Comparison of ENCODE assay signal across 19 cellular contexts in genomic region chr15:63469190-63469589, GRCh38. TPM values are rescaled to one million over a fixed set of nuclear protein-coding genes. Genes with fewer than 3 reads are reported as not detected.
DNase-seq lines count a peak whose midpoint lies in the region; ATAC-seq, FAIRE-seq and TF ChIP-seq lines count a peak whose summit lies in the region.
"Had no signal": no experiment of that assay in that cellular context is flagged by ENCODE, and none has a peak within 500 bp of the region (broad histone marks: within the 10 kb centered on the region; RNA-seq: fewer than 3 reads in every experiment).

No MANE protein-coding gene starts in this region.

- H3K4me2 ChIP-seq in OCI-LY7 (ENCODE audit: low read length) = peak overlapping the region; percentile 15; the same call in 1 of the 2 replicates
- H3K4me2 ChIP-seq in GM12878 (ENCODE audit: control insufficient read depth, insufficient read depth) = no peak overlapping the region
- H3K4me2 ChIP-seq in neural progenitor cell = no peak overlapping the region

- peaks cover 3% of the 10 kb centered on the region for H3K9me3 Mint-ChIP-seq in neural progenitor cell
- H3K9me3 Mint-ChIP-seq: endodermal cell had no signal

- TF ChIP-seq POLR2A in GM12878 (IDR thresholded peaks at IDR 0.05; ENCODE audit: low read depth, low read length) = no peak

- RAD21 ChIA-PET in GM12878 (lab: Charles Lee; ENCODE audit: unreplicated experiment) = interaction anchor here (0.8 to 11.9 kb wide), 11 partner anchors 15 to 599 kb away, joined by 3 to 197 read pairs (median 4); partner anchors contain the start of genes FBXL22 and USP3

- no peak overlapping the region for H3K4me3 ChIP-seq in OCI-LY7 (ENCODE audit: low read depth, low read length, poor library complexity, severe bottlenecking)
- no peak overlapping the region for H3K4me3 ChIP-seq in GM12878
- H3K4me3 ChIP-seq in neural progenitor cell = no peak overlapping the region
- H3K4me3 ChIP-seq: ascending aorta had no signal

- SMC1A ChIA-PET in GM12878 (lab: Charles Lee; ENCODE audit: uncharacterized antibody, unreplicated experiment) = interaction anchor here (1.0 to 8.6 kb wide), 13 partner anchors 14 to 177 kb away, joined by 3 to 150 read pairs (median 7); partner anchors contain the start of genes FBXL22 and USP3

- no peak overlapping the region for H3K9ac ChIP-seq in GM12878 (ENCODE audit: control insufficient read depth, insufficient read depth, low read length)
- H3K9ac ChIP-seq in neural progenitor cell = no peak overlapping the region

- H3K27me3 Mint-ChIP-seq in neural progenitor cell (ENCODE audit: insufficient read depth, low read depth) = peaks cover 4% of the 10 kb centered on the region

- TF ChIP-seq RAD21 in GM12878 (IDR thresholded peaks at IDR 0.05; ENCODE audit: insufficient read depth, low read depth, low read length) = no peak

- no peak overlapping the region for H3K4me3 Mint-ChIP-seq in neural progenitor cell
- H3K4me3 Mint-ChIP-seq: endodermal cell had no signal

- peaks cover 13% of the 10 kb centered on the region for H3K4me1 Mint-ChIP-seq in neural progenitor cell

- TF ChIP-seq EP300 in GM12878 (IDR thresholded peaks at IDR 0.05; ENCODE audit: borderline replicate concordance in 1 of 2, control insufficient read depth in 1 of 2, low read depth in 2 of 2, low read length in 2 of 2) = no peak

- no peak for FAIRE-seq in GM12878 (lab: Jason Lieb, UNC)
- FAIRE-seq: keratinocyte, TTC549 had no signal

- no peak overlapping the region for H3K27ac Mint-ChIP-seq in neural progenitor cell
- H3K27ac Mint-ChIP-seq: endodermal cell had no signal

- no peaks in the 10 kb centered on the region for H3K27me3 ChIP-seq in GM12878 (replicated peaks in 1 of 2; ENCODE audit: control insufficient read depth in 2 of 2, insufficient read depth in 2 of 2, low read length in 1 of 2)
- H3K27me3 ChIP-seq in neural progenitor cell = no peaks in the 10 kb centered on the region
- H3K27me3 ChIP-seq: ascending aorta had no signal

- no peak for TF ChIP-seq CTCF in OCI-LY7 (conservative IDR thresholded peaks at IDR 0.05; ENCODE audit: low read length)
- no peak for TF ChIP-seq CTCF in GM12878 (IDR thresholded peaks at IDR 0.05 in 2 of 3, conservative IDR thresholded peaks at IDR 0.05 in 1 of 3; ENCODE audit: control insufficient read depth in 2 of 3, extremely low read depth in 1 of 3, insufficient read depth in 1 of 3, low read depth in 3 of 3, low read length in 3 of 3)
- no peak for TF ChIP-seq CTCF in neural progenitor cell (IDR thresholded peaks at IDR 0.05)

- POLR2A ChIA-PET in OCI-LY7 (lab: Charles Lee) (interaction anchor here (0.6 to 1.0 kb wide), 3 partner anchors 10 to 604 kb away, joined by 3 read pairs; no protein-coding TSS in a partner anchor), GM12878 (lab: Charles Lee) (no interaction called here)

- in situ Hi-C loops in GM12878 (cut with MboI) = loop anchor here (5.0 kb wide), 2 partner anchors 123 to 598 kb away; no protein-coding TSS in a partner anchor

- BruUV-seq in OCI-LY7 (replicated peaks; lab: Mats Ljungman, UMichigan) (no TSS peak), GM12878 (replicated peaks; lab: Mats Ljungman, UMichigan) (no TSS peak)

- ATAC-seq in GM12878 (no peak), GM21423 (IDR thresholded peaks at IDR 0.05; ENCODE audit: unreplicated experiment) (no peak), left cardiac atrium (no peak)
- ATAC-seq in stimulated activated naive CD8-positive, alpha-beta T cell treated with anti-CD3 and anti-CD28 coated beads, Interleukin-15, Interleukin-2, amounts not matched to agents 100 U/mL and 50 U/mL, for 24 hours = peak; percentile 53

- no peaks in the 10 kb centered on the region for H3K36me3 ChIP-seq in OCI-LY7 (ENCODE audit: insufficient read depth, low read length)
- H3K36me3 ChIP-seq in GM12878 (ENCODE audit: control insufficient read depth in 2 of 2, insufficient read depth in 2 of 2, low read length in 1 of 2) = no peaks in the 10 kb centered on the region
- no peaks in the 10 kb centered on the region for H3K36me3 ChIP-seq in neural progenitor cell
- H3K36me3 ChIP-seq: ascending aorta had no signal

- DNase-seq in activated effector memory CD4-positive, alpha-beta T cell treated with anti-CD3 and anti-CD28 coated beads, Interleukin-2, amount 50 U/mL, for 16 hours = peak; percentile 63
- no peak for DNase-seq in activated effector memory CD4-positive, alpha-beta T cell treated with Interleukin-2 at 50 U/mL for 16 hours
- DNase-seq in OCI-LY7 (ENCODE audit: low spot score) (peak; percentile 10), GM12878 (ENCODE audit: low read depth, low spot score) (no peak), neural progenitor cell (ENCODE audit: low spot score) (no peak), left cardiac atrium (no peak)
- no peak for DNase-seq in stimulated activated naive CD8-positive, alpha-beta T cell treated with anti-CD3 and anti-CD28 coated beads, Interleukin-15, Interleukin-2, amounts not matched to agents 100 U/mL and 50 U/mL, for 24 hours
- DNase-seq: EL, endodermal cell, HCEC 1CT, hippocampal formation, KBM-7, NCI-H1092, NCI-H526 treated with DMSO at 0.1 percent for 48 hours, substantia nigra had no signal

- intact Hi-C loops in OCI-LY7 (cut with micrococcal nuclease; ENCODE audit: unreplicated experiment) = loop anchor here (10.0 kb wide), 1 partner anchor 426 kb away; no protein-coding TSS in a partner anchor
- intact Hi-C loops in GM12878 (cut with micrococcal nuclease; ENCODE audit: unreplicated experiment) = no loop called here
- intact Hi-C loops in left cardiac atrium (cut with DNase I) = loop anchor here in 1 of 2 donors (5.0 kb wide), 1 partner anchor 128 kb away; the partner anchor contains the start of gene FBXL22

- H3K4me1 ChIP-seq in OCI-LY7 (ENCODE audit: insufficient read depth, low read length, poor library complexity, severe bottlenecking) (peaks cover 40% of the 10 kb centered on the region), GM12878 (ENCODE audit: control insufficient read depth, insufficient read depth, low read length) (peaks cover 37% of the 10 kb centered on the region), neural progenitor cell (peaks cover 7% of the 10 kb centered on the region)
- H3K4me1 ChIP-seq: ascending aorta had no signal

- peak overlapping the region; percentile 26; the same call in 1 of the 2 replicates for H2AFZ ChIP-seq in OCI-LY7 (ENCODE audit: low read length)
- no peak overlapping the region for H2AFZ ChIP-seq in GM12878 (ENCODE audit: control insufficient read depth, low read depth, low read length)
- H2AFZ ChIP-seq in neural progenitor cell (replicated peaks) = no peak overlapping the region

- H4K20me1 ChIP-seq in OCI-LY7 (ENCODE audit: insufficient read depth, low read length) (no peaks in the 10 kb centered on the region), GM12878 (ENCODE audit: control insufficient read depth, insufficient read depth) (no peaks in the 10 kb centered on the region), neural progenitor cell (ENCODE audit: low read depth) (no peaks in the 10 kb centered on the region)

- H3K9me2 ChIP-seq in OCI-LY7 (ENCODE audit: insufficient read depth, low read length) = no peaks in the 10 kb centered on the region

- H3K27ac ChIP-seq in OCI-LY7 (ENCODE audit: low read depth, low read length, poor library complexity, severe bottlenecking) (no peak overlapping the region), GM12878 (ENCODE audit: control insufficient read depth, insufficient read depth) (no peak overlapping the region), neural progenitor cell (no peak overlapping the region)
- H3K27ac ChIP-seq: ascending aorta had no signal

- no peaks in the 10 kb centered on the region for H3K9me3 ChIP-seq in OCI-LY7 (ENCODE audit: low read length)
- no peaks in the 10 kb centered on the region for H3K9me3 ChIP-seq in GM12878 (replicated peaks; ENCODE audit: control insufficient read depth, insufficient read depth, low read length)
- H3K9me3 ChIP-seq in neural progenitor cell (ENCODE audit: low read depth) = no peaks in the 10 kb centered on the region
- H3K9me3 ChIP-seq: ascending aorta had no signal

- peaks cover 4% of the 10 kb centered on the region for H3F3A ChIP-seq in neural progenitor cell (ENCODE audit: low read depth)

- no peaks in the 10 kb centered on the region for H3K36me3 Mint-ChIP-seq in neural progenitor cell

- 30% methylated on average over 5 of the region's 5 CpGs for WGBS in GM12878 (ENCODE audit: insufficient coverage, insufficient replicate concordance, low lambda C conversion rate, missing lambda C conversion rate)

- CTCF ChIA-PET in OCI-LY7 (lab: Charles Lee; ENCODE audit: unreplicated experiment) = no interaction called here
- CTCF ChIA-PET in GM12878 (lab: Yijun Ruan, JAX) = interaction anchor here (0.5 to 15.5 kb wide), 13 partner anchors 9 to 598 kb away, joined by 3 to 272 read pairs (median 4); partner anchors contain the start of gene FBXL22

- H3K79me2 ChIP-seq in OCI-LY7 (ENCODE audit: insufficient read depth, low read depth, low read length) (no peaks in the 10 kb centered on the region), GM12878 (ENCODE audit: control insufficient read depth, insufficient read depth, low read length) (no peaks in the 10 kb centered on the region), neural progenitor cell (ENCODE audit: low read depth) (no peaks in the 10 kb centered on the region)

TF ChIP-seq in GM12878, 131 proteins besides CTCF, POLR2A, EP300 and RAD21 (continues in another document):
- TF ChIP-seq SMAD5 (IDR thresholded peaks at IDR 0.05; ENCODE audit: low read depth) (no peak), BCL11A (IDR thresholded peaks at IDR 0.05; ENCODE audit: low read depth, low read length) (no peak), CREM (IDR thresholded peaks at IDR 0.05; ENCODE audit: low read depth) (peak; percentile 54; the same call in 1 of the 2 replicates)

RNA-seq across cellular contexts. Expression of gene USP3, which starts 35.2 kb away (rescaled TPM):
- total RNA-seq in OCI-LY7 (2014; rRNA removed; shearing (Covaris generic)) = 26.3 and 34.6 TPM in 2 replicates
- total RNA-seq in OCI-LY7 (2022) (53.0 and 64.9 TPM in 2 replicates), GM12878 (2014; rRNA removed) (47.1 and 49.8 TPM in 2 replicates), GM12878 (2014; rRNA removed; fragmentation: Illumina TruSeq; extraction: Trizol) (58.8 and 61.3 TPM in 2 replicates), GM12878 (2021) (64.5 and 65.1 TPM in 2 replicates), neural progenitor cell (ENCODE audit: low replicate concordance) (48.8 and 64.2 TPM in 2 replicates), left cardiac atrium (10 to 100 TPM; 20.1 to 27.4 TPM)
- 459 and 461 TPM in 2 replicates for total RNA-seq in GM12878 (2013; cell fraction: nucleolus; rRNA removed)
- 32.8 TPM for polyA plus RNA-seq in GM12878 (2011; ENCODE audit: low read depth)
- polyA plus RNA-seq in GM12878 (2011; rRNA removed) (50.3 and 54.0 TPM in 2 replicates), GM12878 (2014; fragmentation: Illumina TruSeq; extraction: Trizol) (52.6 and 58.7 TPM in 2 replicates), GM12878 (2014; fragmentation: Nextera tagmentation; extraction: Ambion mirVana) (10 to 100 TPM; 23.8 to 45.7 TPM), GM12878 (2014; rRNA removed) (30.1 and 31.9 TPM in 2 replicates), GM12878 (2016; fragmentation: Nextera tagmentation; extraction: Ambion mirVana) (10 to 100 TPM; 48.0 to 54.0 TPM)
- polyA plus RNA-seq in GM12878 (2011; cell fraction: cytosol; rRNA removed) = 27.3 and 47.7 TPM in 2 replicates
- 143 and 189 TPM in 2 replicates for polyA plus RNA-seq in GM12878 (2011; cell fraction: nucleus; rRNA removed)
- 38.6 and 46.2 TPM in 2 replicates for polyA plus RNA-seq in GM12878 (2012)
- 82.4 and 103 TPM in 2 replicates for polyA minus RNA-seq in GM12878 (2011; rRNA and poly(A)+ RNA removed)
- 22.2 and 35.9 TPM in 2 replicates for polyA minus RNA-seq in GM12878 (2011; cell fraction: cytosol; rRNA and poly(A)+ RNA removed)
- 103 and 169 TPM in 2 replicates for polyA minus RNA-seq in GM12878 (2011; cell fraction: nucleus; rRNA and poly(A)+ RNA removed)

Comparison
In these comparisons a context has a peak if more than half of its experiments do, and no peak if none do; other contexts are left out.
1. DNase-seq: peak in activated effector memory CD4-positive, alpha-beta T cell treated with anti-CD3 and anti-CD28 coated beads, Interleukin-2, amount 50 U/mL, for 16 hours (single experiment) and OCI-LY7 (single experiment); none in activated effector memory CD4-positive, alpha-beta T cell treated with Interleukin-2 at 50 U/mL for 16 hours (single experiment), GM12878 (single experiment), stimulated activated naive CD8-positive, alpha-beta T cell treated with anti-CD3 and anti-CD28 coated beads, Interleukin-15, Interleukin-2, amounts not matched to agents 100 U/mL and 50 U/mL, for 24 hours (single experiment), neural progenitor cell (single experiment) and left cardiac atrium (single experiment).